In genomic region chr12:40942326-40942725, GRCh38 we compare ENCODE assay signal across 1 cellular context.
TF ChIP-seq lines count a peak whose summit lies in the region.

No MANE protein-coding gene starts in this region.

TF ChIP-seq in IMR-90, 13 proteins besides CTCF, POLR2A, EP300 and RAD21 (continued from another document):
- TF ChIP-seq USF2 (IDR thresholded peaks at IDR 0.05; ENCODE audit: low read depth, low read length) (no peak), NFE2L2 (IDR thresholded peaks at IDR 0.05; ENCODE audit: low read depth, low read length) (no peak), RFX5 (IDR thresholded peaks at IDR 0.05; ENCODE audit: low read depth, low read length) (no peak), ELK1 (IDR thresholded peaks at IDR 0.05; ENCODE audit: borderline replicate concordance, low read depth, low read length) (no peak)
